ENCODE assay signal across 20 cellular contexts in genomic region chr17:27463235-27463677, GRCh38. TPM values are rescaled to one million over a fixed set of nuclear protein-coding genes. Genes with fewer than 3 reads are reported as not detected.
A peak's percentile ranks its signal among the peaks of the same experiment; 100 is the strongest.
DNase-seq lines count a peak whose midpoint lies in the region; ATAC-seq, FAIRE-seq and TF ChIP-seq lines count a peak whose summit lies in the region.
"Had no signal": no experiment of that assay in that cellular context is flagged by ENCODE, and none has a peak within 500 bp of the region (broad histone marks: within the 10 kb centered on the region; RNA-seq: fewer than 3 reads in every experiment).

No MANE protein-coding gene starts in this region.

- H3K27me3 ChIP-seq in IMR-90 (ENCODE audit: control insufficient read depth, insufficient read depth, low read length) (no peaks in the 10 kb centered on the region), K562 (ENCODE audit: control insufficient read depth in 2 of 2, insufficient read depth in 2 of 2, low read length in 2 of 2) (no peaks in the 10 kb centered on the region), smooth muscle cell (ENCODE audit: low read depth) (no peaks in the 10 kb centered on the region)
- H3K27me3 ChIP-seq: gastroesophageal sphincter, Peyer's patch, stomach had no signal

- peaks cover 93% of the 10 kb centered on the region for H4K20me1 ChIP-seq in IMR-90 (ENCODE audit: insufficient read depth, low read length)
- H4K20me1 ChIP-seq in K562 (replicated peaks; ENCODE audit: control insufficient read depth, insufficient read depth, low read length): peaks cover 8% of the 10 kb centered on the region; the same call in 1 of the 2 replicates
- peaks cover 100% of the 10 kb centered on the region for H4K20me1 ChIP-seq in smooth muscle cell (ENCODE audit: low read depth)

- H4K5ac ChIP-seq in IMR-90 (ENCODE audit: low read depth, low read length): no peak overlapping the region

- no peak overlapping the region for H3K14ac ChIP-seq in IMR-90 (replicated peaks; ENCODE audit: low read depth, low read length)

- H3K79me2 ChIP-seq in K562 (ENCODE audit: control insufficient read depth, insufficient read depth, low read length): peaks cover 97% of the 10 kb centered on the region
- H3K79me2 ChIP-seq in smooth muscle cell (ENCODE audit: low read depth): peaks cover 100% of the 10 kb centered on the region

- peaks cover 5% of the 10 kb centered on the region for H3F3A ChIP-seq in smooth muscle cell (ENCODE audit: low read depth)

- H3K9me3 Mint-ChIP-seq in activated CD8-positive, alpha-beta memory T cell treated with anti-CD3 and anti-CD28 coated beads, Interleukin-2, amount 10 ng/mL, durations not matched to agents 7 days and 5 days (ENCODE audit: low read depth): no peaks in the 10 kb centered on the region
- H3K9me3 Mint-ChIP-seq: T-cell had no signal

- 100% methylated on average over 3 of the region's 4 CpGs; no CpG with 5 or more reads in 1 of the 2 experiments for WGBS in IMR-90 (ENCODE audit: extremely low coverage in 2 of 2, insufficient read length in 1 of 2), 2 experiments
- 61% methylated on average over 4 of the region's 4 CpGs for whole genome bisulfite sequencing in K562 (ENCODE audit: insufficient coverage, low coverage, missing lambda C conversion rate)
- 92% methylated on average over 4 of the region's 4 CpGs for WGBS in smooth muscle cell (ENCODE audit: low lambda C conversion rate)

- no peak overlapping the region for H3K4ac ChIP-seq in IMR-90 (ENCODE audit: low read depth, low read length)

- H3K27me3 Mint-ChIP-seq in activated CD8-positive, alpha-beta memory T cell treated with anti-CD3 and anti-CD28 coated beads, Interleukin-2, amount 10 ng/mL, durations not matched to agents 7 days and 5 days: no peaks in the 10 kb centered on the region
- H3K27me3 Mint-ChIP-seq: T-cell had no signal

- no peak for ATAC-seq in activated CD8-positive, alpha-beta memory T cell treated with anti-CD3 and anti-CD28 coated beads, Interleukin-2, amount 10 ng/mL, durations not matched to agents 7 days and 5 days
- no peak for ATAC-seq in IMR-90 (ENCODE audit: low read depth)
- ATAC-seq in K562: peak; percentile 30
- ATAC-seq in HG02885 (IDR thresholded peaks at IDR 0.05; ENCODE audit: poor library complexity, unreplicated experiment): no peak
- ATAC-seq: gastroesophageal sphincter, HCT116, T-cell had no signal

- no peak for TF ChIP-seq CTCF in IMR-90 (conservative IDR thresholded peaks at IDR 0.05; ENCODE audit: low read depth, low read length)
- no peak for TF ChIP-seq CTCF in K562 (IDR thresholded peaks at IDR 0.05 in 2 of 3, conservative IDR thresholded peaks at IDR 0.05 in 1 of 3; ENCODE audit: insufficient read depth in 2 of 3, low read depth in 1 of 3, low read length in 3 of 3)
- no peak for TF ChIP-seq CTCF in smooth muscle cell (IDR thresholded peaks at IDR 0.05; ENCODE audit: borderline replicate concordance, insufficient read depth, poor library complexity, severe bottlenecking)

- no peak overlapping the region for H2BK5ac ChIP-seq in IMR-90 (ENCODE audit: low read depth, low read length, poor library complexity, severe bottlenecking)

- H4K8ac ChIP-seq in IMR-90 (ENCODE audit: low read depth in 2 of 2, low read length in 2 of 2): no peak overlapping the region

- peaks cover 87% of the 10 kb centered on the region for H3K4me1 Mint-ChIP-seq in activated CD8-positive, alpha-beta memory T cell treated with anti-CD3 and anti-CD28 coated beads, Interleukin-2, amount 10 ng/mL, durations not matched to agents 7 days and 5 days

- H3K23ac ChIP-seq in IMR-90 (ENCODE audit: low read depth, low read length): no peak overlapping the region

- H3K79me1 ChIP-seq in IMR-90 (ENCODE audit: low read depth in 1 of 2, low read length in 2 of 2): peaks cover 37 to 91% of the 10 kb centered on the region in 2 experiments

- no peak overlapping the region for H3K4me3 ChIP-seq in IMR-90 (ENCODE audit: insufficient read depth, low read depth, low read length)
- no peak overlapping the region for H3K4me3 ChIP-seq in K562
- H3K4me3 ChIP-seq in smooth muscle cell: no peak overlapping the region
- H3K4me3 ChIP-seq: gastroesophageal sphincter, Peyer's patch, skin epidermis, stomach had no signal

- no peak overlapping the region for H2BK15ac ChIP-seq in IMR-90 (ENCODE audit: low read depth, low read length)

- H3K18ac ChIP-seq in IMR-90 (ENCODE audit: low read depth, low read length): no peak overlapping the region

- BruUV-seq in IMR-90 (replicated peaks; lab: Mats Ljungman, UMichigan) (no TSS peak), K562 (replicated peaks; lab: Mats Ljungman, UMichigan) (no TSS peak)

- peaks cover 23% of the 10 kb centered on the region for H3K9me1 ChIP-seq in IMR-90 (ENCODE audit: insufficient read depth, low read length)
- H3K9me1 ChIP-seq in K562 (ENCODE audit: control insufficient read depth, insufficient read depth, low read length): no peaks in the 10 kb centered on the region

- H4K91ac ChIP-seq in IMR-90 (ENCODE audit: insufficient read depth, low read depth, low read length): no peak overlapping the region

- H2AK5ac ChIP-seq in IMR-90 (ENCODE audit: low read depth, low read length): no peak overlapping the region

- H3K56ac ChIP-seq in IMR-90 (ENCODE audit: extremely low read depth, insufficient read depth, low read length): no peak overlapping the region

- no peak overlapping the region for H3K27ac ChIP-seq in IMR-90 (ENCODE audit: insufficient read depth, low read length)
- H3K27ac ChIP-seq in K562 (ENCODE audit: extremely low read depth, low read depth, low read length): peak overlapping the region; percentile 6; the same call in 1 of the 3 replicates
- H3K27ac ChIP-seq in smooth muscle cell (ENCODE audit: low read depth): no peak overlapping the region
- H3K27ac ChIP-seq: gastroesophageal sphincter, HL-60, Peyer's patch, skin epidermis, stomach had no signal

- FAIRE-seq in K562 (lab: Jason Lieb, UNC): no peak
- FAIRE-seq: endothelial cell of umbilical vein had no signal

- no peaks in the 10 kb centered on the region for H3K9me3 ChIP-seq in IMR-90 (ENCODE audit: control insufficient read depth, insufficient read depth, low read length)
- no peaks in the 10 kb centered on the region for H3K9me3 ChIP-seq in K562 (replicated peaks; ENCODE audit: control insufficient read depth, insufficient read depth, low read depth, low read length)
- H3K9me3 ChIP-seq in smooth muscle cell (replicated peaks; ENCODE audit: low read depth): no peaks in the 10 kb centered on the region
- H3K9me3 ChIP-seq: gastroesophageal sphincter, Peyer's patch, stomach had no signal

- H2AFZ ChIP-seq in IMR-90 (replicated peaks; ENCODE audit: low read length, poor library complexity): no peak overlapping the region
- H2AFZ ChIP-seq in K562 (ENCODE audit: low read depth, low read length): no peak overlapping the region
- H2AFZ ChIP-seq in smooth muscle cell (ENCODE audit: low read depth): no peak overlapping the region

- H3K4me1 ChIP-seq in IMR-90 (ENCODE audit: control insufficient read depth, insufficient read depth, low read length) (peaks cover 32% of the 10 kb centered on the region), K562 (replicated peaks in 1 of 2; ENCODE audit: control insufficient read depth in 2 of 2, insufficient read depth in 2 of 2, low read length in 2 of 2) (peaks cover 61 to 83% of the 10 kb centered on the region in 2 experiments), smooth muscle cell (ENCODE audit: low read depth) (peaks cover 28% of the 10 kb centered on the region)

- H3K36me3 ChIP-seq in IMR-90 (ENCODE audit: control insufficient read depth, insufficient read depth, low read length) (peaks cover 8% of the 10 kb centered on the region; the same call in 1 of the 2 replicates), K562 (ENCODE audit: control insufficient read depth, insufficient read depth, low read length) (peaks cover 11% of the 10 kb centered on the region; the same call in 1 of the 3 replicates), smooth muscle cell (ENCODE audit: low read depth) (no peaks in the 10 kb centered on the region)
- H3K36me3 ChIP-seq: gastroesophageal sphincter, Peyer's patch, stomach had no signal

- no peak overlapping the region for H2AK9ac ChIP-seq in IMR-90 (replicated peaks; ENCODE audit: low read depth, low read length, poor library complexity)

- in situ Hi-C loops in IMR-90 (cut with MboI; ENCODE audit: low sequenced_read_pairs): no loop called here
- in situ Hi-C loops in K562 (cut with MboI): no loop called here

- peak overlapping the region; percentile 7 for H3K4me3 Mint-ChIP-seq in activated CD8-positive, alpha-beta memory T cell treated with anti-CD3 and anti-CD28 coated beads, Interleukin-2, amount 10 ng/mL, durations not matched to agents 7 days and 5 days
- H3K4me3 Mint-ChIP-seq: T-cell had no signal

- intact Hi-C loops in IMR-90 (cut with micrococcal nuclease): no loop called here
- intact Hi-C loops in K562 (cut with micrococcal nuclease): loop anchor here (5.0 kb wide), 1 partner anchor 166 kb away; no protein-coding TSS in a partner anchor

- TF ChIP-seq RAD21 in IMR-90 (IDR thresholded peaks at IDR 0.05; ENCODE audit: low read length): no peak
- TF ChIP-seq RAD21 in K562 (CRISPR knock-in tag; conservative IDR thresholded peaks at IDR 0.05 in 1 of 2, IDR thresholded peaks at IDR 0.05 in 1 of 2): no peak

- H2BK20ac ChIP-seq in IMR-90 (ENCODE audit: low read depth, low read length): no peak overlapping the region

- peak; percentile 69 for TF ChIP-seq EP300 in K562 (IDR thresholded peaks at IDR 0.05; ENCODE audit: low read length)

- DNase-seq in activated CD8-positive, alpha-beta memory T cell treated with anti-CD3 and anti-CD28 coated beads, Interleukin-2, amount 10 ng/mL, durations not matched to agents 7 days and 5 days: peak; percentile 57
- no peak for DNase-seq in activated CD8-positive, alpha-beta memory T cell treated with anti-CD3 and anti-CD28 coated beads, Interleukin-2, amount 50 U/mL, for 48 hours
- no peak for DNase-seq in IMR-90
- DNase-seq in K562 (ENCODE audit: extremely low read depth in 1 of 4, low spot score in 3 of 4): no peak
- no peak for DNase-seq in smooth muscle cell (lab: John Stamatoyannopoulos, UW; ENCODE audit: unreplicated experiment)
- no peak for DNase-seq in NCI-H82 treated with DMSO at 0.1 percent for 48 hours (lab: John Stamatoyannopoulos, UW; ENCODE audit: unreplicated experiment)
- no peak for DNase-seq in COLO668 (lab: John Stamatoyannopoulos, UW; ENCODE audit: unreplicated experiment)
- DNase-seq: activated naive CD4-positive, alpha-beta T cell treated with Interleukin-2 at 50 U/mL for 16 hours; midbrain; NCI-H1694 treated with DMSO at 0.1 percent for 48 hours; NCI-H524 treated with DMSO at 0.1 percent for 48 hours; Peyer's patch; stomach; T-cell had no signal

- H2BK120ac ChIP-seq in IMR-90 (ENCODE audit: low read depth, low read length): no peak overlapping the region

- POLR2A ChIA-PET in IMR-90 (lab: Charles Lee; ENCODE audit: unreplicated experiment): no interaction called here
- POLR2A ChIA-PET in K562 (lab: Yijun Ruan, JAX): interaction anchor here (1.4 to 2.5 kb wide), 2 partner anchors 55 to 84 kb away, joined by 6 to 7 read pairs; no protein-coding TSS in a partner anchor

- CTCF ChIA-PET in activated CD8-positive, alpha-beta memory T cell treated with anti-CD3 and anti-CD28 coated beads, Interleukin-2, amount 10 ng/mL, durations not matched to agents 7 days and 5 days (lab: Charles Lee): interaction anchor here (1.2 kb wide), 1 partner anchor 11 kb away, joined by 4 read pairs; no protein-coding TSS in a partner anchor
- CTCF ChIA-PET in IMR-90 (lab: Yijun Ruan, JAX): no interaction called here
- CTCF ChIA-PET in K562 (lab: Yijun Ruan, JAX; ENCODE audit: low intra/inter-chr PET ratio): no interaction called here

- H3K4me2 ChIP-seq in IMR-90 (ENCODE audit: low read depth, low read length) (no peak overlapping the region), K562 (ENCODE audit: insufficient read depth, low read length) (peak overlapping the region; percentile 22; the same call in 1 of the 2 replicates), smooth muscle cell (peak overlapping the region; percentile 10)

- dilution Hi-C loops in IMR-90 (cut with HindIII; ENCODE audit: low sequenced_read_pairs, unreplicated experiment): no loop called here

- no peak overlapping the region for H3K9ac ChIP-seq in IMR-90 (ENCODE audit: low read depth, low read length)
- no peak overlapping the region; a peak in 1 of 4 replicates for H3K9ac ChIP-seq in K562 (ENCODE audit: insufficient read depth in 1 of 2, low read depth in 2 of 2, low read length in 2 of 2)
- no peak overlapping the region for H3K9ac ChIP-seq in smooth muscle cell (ENCODE audit: low read depth)

- H3K36me3 Mint-ChIP-seq in activated CD8-positive, alpha-beta memory T cell treated with anti-CD3 and anti-CD28 coated beads, Interleukin-2, amount 10 ng/mL, durations not matched to agents 7 days and 5 days: no peaks in the 10 kb centered on the region
- H3K36me3 Mint-ChIP-seq: T-cell had no signal

- TF ChIP-seq POLR2A in IMR-90 (IDR thresholded peaks at IDR 0.05; ENCODE audit: low read depth, low read length) (no peak), K562 (conservative IDR thresholded peaks at IDR 0.05) (no peak)

- H3K27ac Mint-ChIP-seq in activated CD8-positive, alpha-beta memory T cell treated with anti-CD3 and anti-CD28 coated beads, Interleukin-2, amount 10 ng/mL, durations not matched to agents 7 days and 5 days: peak overlapping the region; percentile 56
- H3K27ac Mint-ChIP-seq: T-cell had no signal

RNA-seq across cellular contexts. Expression of gene KSR1, which starts 7.0 kb away (rescaled TPM):
- total RNA-seq in activated CD8-positive, alpha-beta memory T cell treated with anti-CD3 and anti-CD28 coated beads, Interleukin-2, amount 10 ng/mL, durations not matched to agents 7 days and 5 days: 10 to 100 TPM; 56.6 to 70.4 TPM
- total RNA-seq in IMR-90 (2012; rRNA removed) (8.9 and 12.5 TPM in 2 replicates), K562 (2014; rRNA removed) (17.8 and 18.2 TPM in 2 replicates), K562 (2014; rRNA removed; fragmentation: Illumina TruSeq; extraction: Trizol) (14.7 and 18.4 TPM in 2 replicates), K562 (2015; rRNA removed; fragmentation: Illumina TruSeq; extraction: Trizol) (9.6 and 10.9 TPM in 2 replicates), K562 (2021) (48.0 and 51.7 TPM in 2 replicates), smooth muscle cell (65.1 and 69.2 TPM in 2 replicates)
- polyA plus RNA-seq in IMR-90 (2012; rRNA removed) (19.5 and 21.9 TPM in 2 replicates), K562 (2011; rRNA removed) (16.4 and 20.2 TPM in 2 replicates), K562 (2014; fragmentation: Illumina TruSeq; extraction: Trizol) (36.9 and 38.0 TPM in 2 replicates), K562 (2014; fragmentation: Nextera tagmentation; extraction: Ambion mirVana) (1 to 10 TPM; 1.4 TPM), K562 (2014; rRNA removed) (29.4 and 33.6 TPM in 2 replicates), smooth muscle cell (40.4 and 53.2 TPM in 2 replicates)
- 12.2 and 18.8 TPM in 2 replicates for polyA plus RNA-seq in IMR-90 (2012; cell fraction: cytosol; rRNA removed)
- 83.2 and 123 TPM in 2 replicates for polyA plus RNA-seq in IMR-90 (2012; cell fraction: nucleus; rRNA removed; ENCODE audit: low replicate concordance)
- total RNA-seq in K562 (2011; cell fraction: chromatin; rRNA removed; ENCODE audit: low replicate concordance): 221 and 371 TPM in 2 replicates
- 168 and 203 TPM in 2 replicates for total RNA-seq in K562 (2011; cell fraction: nucleolus; rRNA removed)
- 226 and 236 TPM in 2 replicates for total RNA-seq in K562 (2011; cell fraction: nucleoplasm; rRNA removed)
- polyA plus RNA-seq in K562 (2011; cell fraction: cytosol; rRNA removed): 9.1 and 16.1 TPM in 2 replicates
- polyA plus RNA-seq in K562 (2011; cell fraction: nucleus; rRNA removed): 52.3 and 120 TPM in 2 replicates
- polyA plus RNA-seq in K562 (2012): 27.7 and 56.2 TPM in 2 replicates
- 19.1 and 30.3 TPM in 2 replicates for polyA minus RNA-seq in K562 (2011; rRNA and poly(A)+ RNA removed)
- polyA minus RNA-seq in K562 (2011; cell fraction: cytosol; rRNA and poly(A)+ RNA removed): 12.2 and 19.3 TPM in 2 replicates
- polyA minus RNA-seq in K562 (2011; cell fraction: nucleus; rRNA and poly(A)+ RNA removed): 31.8 and 39.9 TPM in 2 replicates
